ENCODE assay signal across 14 cellular contexts in genomic region chr19:10533656-10534386, GRCh38. TPM values are rescaled to one million over a fixed set of nuclear protein-coding genes. Genes with fewer than 3 reads are reported as not detected.
A peak's percentile ranks its signal among the peaks of the same experiment; 100 is the strongest.
DNase-seq lines count a peak whose midpoint lies in the region; ATAC-seq, FAIRE-seq and TF ChIP-seq lines count a peak whose summit lies in the region.
"Had no signal": no experiment of that assay in that cellular context is flagged by ENCODE, and none has a peak within 500 bp of the region (broad histone marks: within the 10 kb centered on the region; RNA-seq: fewer than 3 reads in every experiment).

No MANE protein-coding gene starts in this region.

- ATAC-seq in left ventricle myocardium superior (peak; percentile 33), foreskin keratinocyte (peak; percentile 35), upper lobe of right lung (peak; percentile 48)
- ATAC-seq: left lung had no signal

- no peaks in the 10 kb centered on the region for H4K20me1 ChIP-seq in astrocyte (ENCODE audit: insufficient read depth, low read length)

- H3K27ac ChIP-seq in right atrium auricular region (peak overlapping the region in 1 of 2 donors; percentile 6), astrocyte (ENCODE audit: low read depth, low read length) (peak overlapping the region; percentile 21), foreskin keratinocyte (no peak overlapping the region), upper lobe of right lung (no peak overlapping the region)
- H3K27ac ChIP-seq: left lung had no signal

- intact Hi-C loops in left ventricle myocardium superior (cut with micrococcal nuclease): no loop called here
- intact Hi-C loops in upper lobe of right lung (cut with DNase I): no loop called here

- H3K9me3 ChIP-seq in right atrium auricular region (no peaks in the 10 kb centered on the region), astrocyte (ENCODE audit: insufficient read depth, low read depth, low read length) (no peaks in the 10 kb centered on the region), upper lobe of right lung (no peaks in the 10 kb centered on the region)

- H3K9me3 Mint-ChIP-seq in astrocyte (ENCODE audit: unreplicated experiment): no peaks in the 10 kb centered on the region

- no peak for TF ChIP-seq CTCF in right atrium auricular region (IDR thresholded peaks at IDR 0.05)
- TF ChIP-seq CTCF in astrocyte (IDR thresholded peaks at IDR 0.05; ENCODE audit: insufficient read depth, low read depth, low read length): no peak
- no peak for TF ChIP-seq CTCF in foreskin keratinocyte (conservative IDR thresholded peaks at IDR 0.05)
- TF ChIP-seq CTCF in upper lobe of right lung (IDR thresholded peaks at IDR 0.05): no peak

- DNase-seq in left ventricle myocardium superior (no peak), right atrium auricular region (ENCODE audit: low spot score) (no peak), astrocyte (ENCODE audit: low read depth) (peak; percentile 93), foreskin keratinocyte (peak; percentile 94 to 98), upper lobe of right lung (no peak), NCI-H510A treated with DMSO at 0.1 percent for 48 hours (lab: John Stamatoyannopoulos, UW) (no peak), KG1 (lab: John Stamatoyannopoulos, UW) (no peak)
- no peak for DNase-seq in activated CD4-positive, CD25-positive, alpha-beta regulatory T cell treated with anti-CD3 and anti-CD28 coated beads, Interleukin-2, amount 50 U/mL, for 72 hours
- DNase-seq: activated CD4-positive, alpha-beta T cell treated with anti-CD3 and anti-CD28 coated beads, Interleukin-2, amount 50 U/mL, for 1 hour; activated effector memory CD4-positive, alpha-beta T cell treated with anti-CD3 and anti-CD28 coated beads, Interleukin-2, amount 50 U/mL, for 16 hours; left lung; NCI-H2029; nucleus accumbens had no signal

- no peaks in the 10 kb centered on the region for H3K27me3 ChIP-seq in right atrium auricular region
- H3K27me3 ChIP-seq in astrocyte (ENCODE audit: insufficient read depth, low read length): peaks cover 10% of the 10 kb centered on the region
- H3K27me3 ChIP-seq in foreskin keratinocyte: no peaks in the 10 kb centered on the region
- peaks cover 5% of the 10 kb centered on the region for H3K27me3 ChIP-seq in upper lobe of right lung

- H3K27me3 Mint-ChIP-seq in astrocyte (ENCODE audit: low read depth, unreplicated experiment): peaks cover 19% of the 10 kb centered on the region

- H3K4me3 ChIP-seq in right atrium auricular region (no peak overlapping the region), astrocyte (ENCODE audit: insufficient read depth, low read depth, low read length) (no peak overlapping the region), upper lobe of right lung (no peak overlapping the region)
- H3K4me3 ChIP-seq: left lung had no signal

- H3K4me1 ChIP-seq in right atrium auricular region (no peaks in the 10 kb centered on the region), astrocyte (ENCODE audit: insufficient read depth, low read length) (no peaks in the 10 kb centered on the region), foreskin keratinocyte (peaks cover 8% of the 10 kb centered on the region), upper lobe of right lung (no peaks in the 10 kb centered on the region)

- no peak overlapping the region for H2AFZ ChIP-seq in astrocyte (ENCODE audit: low read depth, low read length)

- no peak overlapping the region for H3K9ac ChIP-seq in astrocyte (ENCODE audit: low read length)

- H3K27ac Mint-ChIP-seq in astrocyte (ENCODE audit: unreplicated experiment): peak overlapping the region; percentile 62

- no peaks in the 10 kb centered on the region for H3K36me3 ChIP-seq in right atrium auricular region
- H3K36me3 ChIP-seq in astrocyte (ENCODE audit: insufficient read depth, low read length): no peaks in the 10 kb centered on the region
- no peaks in the 10 kb centered on the region for H3K36me3 ChIP-seq in upper lobe of right lung
- H3K36me3 ChIP-seq: left lung had no signal

- H3K4me3 Mint-ChIP-seq in astrocyte (ENCODE audit: unreplicated experiment): no peak overlapping the region

- peaks cover 1% of the 10 kb centered on the region for H3K36me3 Mint-ChIP-seq in astrocyte (ENCODE audit: low read depth, unreplicated experiment)

- H3K4me1 Mint-ChIP-seq in astrocyte (ENCODE audit: low read depth, unreplicated experiment): peaks cover 2% of the 10 kb centered on the region

- no peaks in the 10 kb centered on the region for H3K79me2 ChIP-seq in astrocyte (ENCODE audit: insufficient read depth, low read length)

- H3K4me2 ChIP-seq in astrocyte (ENCODE audit: low read length): no peak overlapping the region

- no peak for FAIRE-seq in astrocyte (lab: Jason Lieb, UNC)

RNA-seq across cellular contexts. Expression of gene ATG4D, which starts 9.9 kb away (rescaled TPM):
- total RNA-seq in left ventricle myocardium superior (61.4 TPM), right atrium auricular region (10 to 100 TPM; 47.1 to 61.2 TPM), astrocyte (23.5 and 24.8 TPM in 2 replicates), foreskin keratinocyte (23.0 and 25.2 TPM in 2 replicates), upper lobe of right lung (21.0 TPM)
- polyA plus RNA-seq in foreskin keratinocyte: 28.6 and 29.7 TPM in 2 replicates

RNA-seq across cellular contexts. Expression of gene S1PR5, which starts 16.6 kb away (rescaled TPM):
- not detected for total RNA-seq in left ventricle myocardium superior
- under 1 TPM; 0.12 to 0.59 TPM for total RNA-seq in right atrium auricular region
- 1.00 and 1.1 TPM in 2 replicates for total RNA-seq in astrocyte
- total RNA-seq in foreskin keratinocyte: 12.3 and 12.4 TPM in 2 replicates
- polyA plus RNA-seq in foreskin keratinocyte: 13.8 and 14.6 TPM in 2 replicates
- total RNA-seq in upper lobe of right lung: 2.1 TPM
- total RNA-seq: T-helper 1 cell treated with Interleukin-12 subunit alpha and Interleukin-12 subunit beta and Interleukin-4 antibody, amounts not matched to agents 30 ng/mL and 1 ng/mL, for 36 hours had no signal

RNA-seq across cellular contexts. Expression of gene KEAP1, which starts 30.7 kb away (rescaled TPM):
- total RNA-seq in left ventricle myocardium superior (87.7 TPM), right atrium auricular region (10 to 100 TPM; 52.1 to 64.9 TPM), astrocyte (43.6 and 49.4 TPM in 2 replicates), foreskin keratinocyte (58.4 and 59.2 TPM in 2 replicates), upper lobe of right lung (69.1 TPM)
- polyA plus RNA-seq in foreskin keratinocyte: 53.8 and 57.2 TPM in 2 replicates

RNA-seq across cellular contexts. Expression of gene KRI1, which starts 32.0 kb away (rescaled TPM):
- total RNA-seq in left ventricle myocardium superior (9.3 TPM), right atrium auricular region (10 to 100 TPM in 1 of 2 donors, 1 to 10 TPM in 1; 9.6 to 10.3 TPM), astrocyte (14.1 and 15.9 TPM in 2 replicates), foreskin keratinocyte (19.7 TPM in 2 replicates), upper lobe of right lung (19.6 TPM)
- 20.0 and 20.1 TPM in 2 replicates for polyA plus RNA-seq in foreskin keratinocyte

RNA-seq across cellular contexts. Expression of gene CDKN2D, which starts 35.0 kb away (rescaled TPM):
- 8.3 TPM for total RNA-seq in left ventricle myocardium superior
- 1 to 10 TPM; 4.4 to 4.6 TPM for total RNA-seq in right atrium auricular region
- total RNA-seq in astrocyte: 5.4 and 6.1 TPM in 2 replicates
- total RNA-seq in foreskin keratinocyte: 6.3 and 6.8 TPM in 2 replicates
- 8.2 and 10.1 TPM in 2 replicates for polyA plus RNA-seq in foreskin keratinocyte
- 10.5 TPM for total RNA-seq in upper lobe of right lung

Comparison
In these comparisons a context has a peak if more than half of its experiments do, and no peak if none do; other contexts are left out.
1. DNase-seq: peak in astrocyte (single experiment) and foreskin keratinocyte (2 of 2); none in left ventricle myocardium superior (single experiment), right atrium auricular region (single experiment), upper lobe of right lung (single experiment), NCI-H510A treated with DMSO at 0.1 percent for 48 hours (single experiment), KG1 (single experiment) and activated CD4-positive, CD25-positive, alpha-beta regulatory T cell treated with anti-CD3 and anti-CD28 coated beads, Interleukin-2, amount 50 U/mL, for 72 hours (single experiment).
2. Peak in every context shown above with its lines, with median percentiles within 50 percentile points of each other: ATAC-seq.